15 cellular contexts compared by ENCODE assay signal in genomic region chr5:6545770-6546690, GRCh38.
DNase-seq lines count a peak whose midpoint lies in the region; ATAC-seq and TF ChIP-seq lines count a peak whose summit lies in the region.
"Had no signal": no experiment of that assay in that cellular context is flagged by ENCODE, and none has a peak within 500 bp of the region (broad histone marks: within the 10 kb centered on the region; RNA-seq: fewer than 3 reads in every experiment).

No MANE protein-coding gene starts in this region.

- peaks cover 43% of the 10 kb centered on the region for H3K27me3 ChIP-seq in PC-3 (ENCODE audit: low read length)
- H3K27me3 ChIP-seq in neural progenitor cell, result no peaks in the 10 kb centered on the region
- no peaks in the 10 kb centered on the region for H3K27me3 ChIP-seq in naive thymus-derived CD4-positive, alpha-beta T cell (ENCODE audit: control insufficient read depth in 2 of 2, insufficient read depth in 2 of 2, low read length in 2 of 2)
- H3K27me3 ChIP-seq: pancreas had no signal

- H3K4me3 Mint-ChIP-seq in neural progenitor cell, result no peak overlapping the region
- no peak overlapping the region for H3K4me3 Mint-ChIP-seq in naive thymus-derived CD4-positive, alpha-beta T cell
- no peak overlapping the region for H3K4me3 Mint-ChIP-seq in effector memory CD8-positive, alpha-beta T cell
- H3K4me3 Mint-ChIP-seq: memory B cell had no signal

- H3K4me1 Mint-ChIP-seq in neural progenitor cell, result peaks cover 24% of the 10 kb centered on the region
- no peaks in the 10 kb centered on the region for H3K4me1 Mint-ChIP-seq in naive thymus-derived CD4-positive, alpha-beta T cell
- no peaks in the 10 kb centered on the region for H3K4me1 Mint-ChIP-seq in effector memory CD8-positive, alpha-beta T cell (ENCODE audit: low read depth in 2 of 2)

- H3K4me2 ChIP-seq in PC-3 (ENCODE audit: low read length) (peak overlapping the region; percentile 16; the same call in 1 of the 2 replicates), neural progenitor cell (peak overlapping the region; percentile 52)

- CTCF ChIA-PET in PC-3 (lab: Charles Lee) (no interaction called here), GM10248 (lab: Yijun Ruan, JAX) (no interaction called here)
- CTCF ChIA-PET in naive thymus-derived CD4-positive, alpha-beta T cell (lab: Charles Lee), result no interaction called here

- no peaks in the 10 kb centered on the region for H3K9me3 Mint-ChIP-seq in neural progenitor cell
- H3K9me3 Mint-ChIP-seq in naive thymus-derived CD4-positive, alpha-beta T cell, result peaks cover 0 to 3% (median 0%) of the 10 kb centered on the region in 11 donors
- H3K9me3 Mint-ChIP-seq in effector memory CD8-positive, alpha-beta T cell, result no peaks in the 10 kb centered on the region

- no peak overlapping the region for H3K27ac Mint-ChIP-seq in neural progenitor cell
- no peak overlapping the region for H3K27ac Mint-ChIP-seq in naive thymus-derived CD4-positive, alpha-beta T cell
- H3K27ac Mint-ChIP-seq in effector memory CD8-positive, alpha-beta T cell, result no peak overlapping the region
- H3K27ac Mint-ChIP-seq: memory B cell had no signal

- H3K27ac ChIP-seq in PC-3 (ENCODE audit: low read length), result no peak overlapping the region
- H3K27ac ChIP-seq in neural progenitor cell, result no peak overlapping the region
- no peak overlapping the region for H3K27ac ChIP-seq in naive thymus-derived CD4-positive, alpha-beta T cell (ENCODE audit: low read depth, low read length)
- H3K27ac ChIP-seq: pancreas had no signal

- H3K79me2 ChIP-seq in PC-3 (ENCODE audit: low read length) (no peaks in the 10 kb centered on the region), neural progenitor cell (ENCODE audit: low read depth) (no peaks in the 10 kb centered on the region)

- no peaks in the 10 kb centered on the region for H3K9me3 ChIP-seq in PC-3 (ENCODE audit: low read length)
- no peaks in the 10 kb centered on the region for H3K9me3 ChIP-seq in neural progenitor cell (ENCODE audit: low read depth)
- no peaks in the 10 kb centered on the region for H3K9me3 ChIP-seq in naive thymus-derived CD4-positive, alpha-beta T cell (ENCODE audit: control insufficient read depth in 2 of 3, low read length in 3 of 3)
- H3K9me3 ChIP-seq: pancreas had no signal

- H3K9me2 ChIP-seq in PC-3 (replicated peaks; ENCODE audit: low read length), result no peaks in the 10 kb centered on the region

- H4K20me1 ChIP-seq in PC-3 (ENCODE audit: low read length) (no peaks in the 10 kb centered on the region), neural progenitor cell (ENCODE audit: low read depth) (no peaks in the 10 kb centered on the region)

- POLR2A ChIA-PET in PC-3 (lab: Charles Lee; ENCODE audit: unreplicated experiment) (no interaction called here), GM10248 (lab: Yijun Ruan, JAX) (no interaction called here)
- POLR2A ChIA-PET in naive thymus-derived CD4-positive, alpha-beta T cell (lab: Charles Lee), result no interaction called here

- H3K36me3 Mint-ChIP-seq in neural progenitor cell, result no peaks in the 10 kb centered on the region
- H3K36me3 Mint-ChIP-seq in naive thymus-derived CD4-positive, alpha-beta T cell, result no peaks in the 10 kb centered on the region
- H3K36me3 Mint-ChIP-seq in effector memory CD8-positive, alpha-beta T cell (ENCODE audit: insufficient read depth), result no peaks in the 10 kb centered on the region
- H3K36me3 Mint-ChIP-seq: memory B cell had no signal

- peaks cover 2% of the 10 kb centered on the region for H3K27me3 Mint-ChIP-seq in neural progenitor cell (ENCODE audit: insufficient read depth, low read depth)
- H3K27me3 Mint-ChIP-seq in naive thymus-derived CD4-positive, alpha-beta T cell, result peaks cover 0 to 11% (median 0%) of the 10 kb centered on the region in 5 donors
- peaks cover 29 to 49% of the 10 kb centered on the region in 2 donors for H3K27me3 Mint-ChIP-seq in effector memory CD8-positive, alpha-beta T cell

- H3K9ac ChIP-seq in PC-3 (ENCODE audit: low read length) (no peak overlapping the region), neural progenitor cell (no peak overlapping the region)

- H3K4me3 ChIP-seq in PC-3 (ENCODE audit: low read length) (no peak overlapping the region), neural progenitor cell (no peak overlapping the region)
- no peak overlapping the region for H3K4me3 ChIP-seq in naive thymus-derived CD4-positive, alpha-beta T cell (ENCODE audit: low read length)
- H3K4me3 ChIP-seq: GM12878, pancreas had no signal

- H2AFZ ChIP-seq in PC-3 (ENCODE audit: low read length) (no peak overlapping the region), neural progenitor cell (replicated peaks) (no peak overlapping the region)

- ATAC-seq in PC-3, result no peak
- ATAC-seq in HG03097 (IDR thresholded peaks at IDR 0.05; ENCODE audit: low FRiP score, unreplicated experiment), result no peak
- ATAC-seq in naive thymus-derived CD4-positive, alpha-beta T cell, result no peak
- no peak for ATAC-seq in effector memory CD8-positive, alpha-beta T cell (replicated peaks)
- ATAC-seq: GM12878, pancreas had no signal

- no peaks in the 10 kb centered on the region for H3F3A ChIP-seq in PC-3 (ENCODE audit: low read length, unreplicated experiment)
- H3F3A ChIP-seq in neural progenitor cell (ENCODE audit: low read depth), result no peaks in the 10 kb centered on the region

- no peaks in the 10 kb centered on the region for H3K36me3 ChIP-seq in PC-3 (ENCODE audit: low read depth, low read length)
- no peaks in the 10 kb centered on the region for H3K36me3 ChIP-seq in neural progenitor cell
- no peaks in the 10 kb centered on the region for H3K36me3 ChIP-seq in naive thymus-derived CD4-positive, alpha-beta T cell (ENCODE audit: control insufficient read depth in 2 of 3, insufficient read depth in 3 of 3, low read length in 3 of 3)
- H3K36me3 ChIP-seq: pancreas had no signal

- no TSS peak for BruUV-seq in PC-3 (replicated peaks; lab: Mats Ljungman, UMichigan)

- H3K4me1 ChIP-seq in PC-3 (ENCODE audit: insufficient read depth, low read length), result no peaks in the 10 kb centered on the region
- peaks cover 10% of the 10 kb centered on the region for H3K4me1 ChIP-seq in neural progenitor cell
- H3K4me1 ChIP-seq in naive thymus-derived CD4-positive, alpha-beta T cell (ENCODE audit: control insufficient read depth in 2 of 2, insufficient read depth in 2 of 2, low read length in 2 of 2), result no peaks in the 10 kb centered on the region
- H3K4me1 ChIP-seq: pancreas had no signal

- intact Hi-C loops in PC-3 (cut with micrococcal nuclease), result no loop called here
- intact Hi-C loops in naive thymus-derived CD4-positive, alpha-beta T cell (cut with micrococcal nuclease), result no loop called here

- TF ChIP-seq CTCF in PC-3 (conservative IDR thresholded peaks at IDR 0.05; ENCODE audit: low read depth, low read length), result no peak
- no peak for TF ChIP-seq CTCF in neural progenitor cell (IDR thresholded peaks at IDR 0.05)
- no peak for TF ChIP-seq CTCF in GM10248 (IDR thresholded peaks at IDR 0.05; ENCODE audit: control extremely low read depth, extremely low read depth, low read depth, missing control alignments)

- peak; percentile 99 for DNase-seq in DMS153 treated with DMSO at 0.1 percent for 48 hours (lab: John Stamatoyannopoulos, UW; ENCODE audit: unreplicated experiment)
- peak; percentile 45 to 67 for DNase-seq in NCI-H187 (lab: John Stamatoyannopoulos, UW)
- no peak for DNase-seq in PC-3
- DNase-seq in neural progenitor cell (ENCODE audit: low spot score), result peak; percentile 42
- DNase-seq in GM10248 (ENCODE audit: extremely low spot score), result no peak
- DNase-seq in naive thymus-derived CD4-positive, alpha-beta T cell, result no peak
- DNase-seq in effector memory CD8-positive, alpha-beta T cell, result no peak
- DNase-seq: activated naive CD4-positive, alpha-beta T cell treated with anti-CD3 and anti-CD28 coated beads, Interleukin-2, amount 50 U/mL, for 16 hours; HCEC 1CT; NCI-H2171; pancreas; stimulated activated CD4-positive, alpha-beta T cell treated with anti-CD3 and anti-CD28 coated beads, Interleukin-1b, Interleukin-23, amount 100 ng/mL, for 48 hours had no signal

Comparison
In these comparisons a context has a peak if more than half of its experiments do, and no peak if none do; other contexts are left out.
1. DNase-seq: peak in DMS153 treated with DMSO at 0.1 percent for 48 hours (single experiment), NCI-H187 (2 of 2) and neural progenitor cell (single experiment); none in PC-3 (single experiment), GM10248 (single experiment), naive thymus-derived CD4-positive, alpha-beta T cell (0 of 9) and effector memory CD8-positive, alpha-beta T cell (0 of 3).